ENCODE assay signal across 13 cellular contexts in genomic region chr2:101185656-101186055, GRCh38.
"Had no signal": no experiment of that assay in that cellular context is flagged by ENCODE, and none has a peak within 500 bp of the region (broad histone marks: within the 10 kb centered on the region; RNA-seq: fewer than 3 reads in every experiment).

No MANE protein-coding gene starts in this region.

- H3K27me3 ChIP-seq: gastroesophageal sphincter, pancreas, vagina had no signal

- H3K36me3 ChIP-seq: gastroesophageal sphincter, left ventricle myocardium inferior, pancreas, vagina had no signal

- H3K4me3 ChIP-seq: gastroesophageal sphincter, left ventricle myocardium inferior, pancreas, skin epidermis, vagina had no signal

- H3K27ac Mint-ChIP-seq: activated CD4-positive, alpha-beta T cell treated with anti-CD3 and anti-CD28 coated beads for 36 hours; activated CD8-positive, alpha-beta T cell treated with anti-CD3 and anti-CD28 coated beads for 36 hours had no signal

- H3K4me1 Mint-ChIP-seq: activated CD4-positive, alpha-beta T cell treated with anti-CD3 and anti-CD28 coated beads for 36 hours had no signal

- H3K9me3 ChIP-seq: gastroesophageal sphincter, pancreas, vagina had no signal

- H3K27me3 Mint-ChIP-seq: activated CD4-positive, alpha-beta T cell treated with anti-CD3 and anti-CD28 coated beads for 36 hours; activated CD8-positive, alpha-beta T cell treated with anti-CD3 and anti-CD28 coated beads for 36 hours had no signal

- H3K4me3 Mint-ChIP-seq: activated CD4-positive, alpha-beta T cell treated with anti-CD3 and anti-CD28 coated beads for 36 hours; activated CD8-positive, alpha-beta T cell treated with anti-CD3 and anti-CD28 coated beads for 36 hours had no signal

- H3K4me1 ChIP-seq: gastroesophageal sphincter, left ventricle myocardium inferior had no signal

- H3K27ac ChIP-seq: gastroesophageal sphincter, left ventricle myocardium inferior, vagina had no signal

- DNase-seq: activated CD4-positive, alpha-beta T cell treated with anti-CD3 and anti-CD28 coated beads for 36 hours; activated CD8-positive, alpha-beta memory T cell treated with anti-CD3 and anti-CD28 coated beads, Interleukin-2, amount 50 U/mL, for 48 hours; activated CD8-positive, alpha-beta T cell treated with anti-CD3 and anti-CD28 coated beads for 36 hours; activated naive CD4-positive, alpha-beta T cell; aorta; islet precursor cell; left ventricle myocardium inferior; mesenchymal stem cell; pancreas; retina had no signal
